8 cellular contexts compared by ENCODE assay signal in the genomic region with DNA sequence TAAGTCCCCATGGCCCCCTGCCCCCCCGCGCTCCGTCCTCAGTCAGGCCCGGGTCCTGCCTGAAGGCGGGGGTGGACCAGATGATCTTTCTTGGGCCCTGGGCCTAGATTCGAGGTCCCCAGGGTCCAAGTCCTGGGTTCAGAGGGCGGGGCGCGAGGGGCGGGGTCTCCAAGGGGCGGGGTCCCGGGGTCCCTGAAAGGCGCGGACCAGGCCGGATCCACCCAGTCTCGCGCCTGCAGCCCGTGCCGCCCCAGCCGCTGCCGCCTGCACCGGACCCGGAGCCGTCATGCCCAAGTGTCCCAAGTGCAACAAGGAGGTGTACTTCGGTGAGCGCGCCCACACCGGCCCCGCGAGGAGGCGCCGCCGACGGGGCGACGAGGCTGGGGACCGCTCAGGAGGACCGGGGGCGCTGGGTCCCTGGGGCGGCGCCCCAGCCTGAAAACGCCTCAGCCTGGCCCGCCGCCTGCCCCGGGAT.
DNase-seq lines count a peak whose midpoint lies in the region.

No MANE protein-coding gene starts in this region.

- peak overlapping the region in 4 of 5 donors; percentile 58 to 75 (median 66) for H3K9ac ChIP-seq in subcutaneous abdominal adipose tissue (ENCODE audit: low read length in 5 of 5)

- no peak overlapping the region for H3K27ac ChIP-seq in subcutaneous abdominal adipose tissue (ENCODE audit: low read depth, low read length)

- peaks cover 16 to 91% (median 81%) of the 10 kb centered on the region in 5 donors for H3K4me1 ChIP-seq in subcutaneous abdominal adipose tissue (ENCODE audit: control insufficient read depth in 5 of 5, insufficient read depth in 5 of 5, low read length in 5 of 5)

- H3K27me3 ChIP-seq in subcutaneous abdominal adipose tissue (ENCODE audit: control insufficient read depth in 5 of 5, insufficient read depth in 4 of 5, low read length in 5 of 5) = peaks cover 0 to 3% (median 0%) of the 10 kb centered on the region in 5 donors

- H3K36me3 ChIP-seq in subcutaneous abdominal adipose tissue (ENCODE audit: control insufficient read depth in 5 of 5, insufficient read depth in 5 of 5, low read length in 5 of 5) = peaks cover 0 to 3% (median 2%) of the 10 kb centered on the region in 5 donors

- peak overlapping the region in 4 of 5 donors; percentile 67 to 84 (median 77) for H3K4me3 ChIP-seq in subcutaneous abdominal adipose tissue (ENCODE audit: low read depth in 1 of 5, low read length in 5 of 5)

- no peaks in the 10 kb centered on the region for H3K9me3 ChIP-seq in subcutaneous abdominal adipose tissue (ENCODE audit: control insufficient read depth in 5 of 5, low read length in 5 of 5)

- DNase-seq in stimulated activated CD4-positive, alpha-beta T cell treated with anti-CD3 and anti-CD28 coated beads, Interleukin-15, amount 100 ng/mL, for 24 hours = peak; percentile 75
- no peak for DNase-seq in stimulated activated CD4-positive, alpha-beta T cell treated with anti-CD3 and anti-CD28 coated beads, Interleukin-1b, Interleukin-23, amount 100 ng/mL, for 48 hours
- DNase-seq in activated gamma-delta T cell (lab: John Stamatoyannopoulos, UW) (peak; percentile 58), left kidney (ENCODE audit: low read depth, low spot score) (peak; percentile 51), NCI-H2029 treated with DMSO at 0.1 percent for 48 hours (lab: John Stamatoyannopoulos, UW) (no peak), GF-D8 (lab: John Stamatoyannopoulos, UW) (no peak), pons (ENCODE audit: low spot score) (no peak)

Comparison
In these comparisons a context has a peak if more than half of its experiments do, and no peak if none do; other contexts are left out.
1. DNase-seq: peak in stimulated activated CD4-positive, alpha-beta T cell treated with anti-CD3 and anti-CD28 coated beads, Interleukin-15, amount 100 ng/mL, for 24 hours (single experiment), activated gamma-delta T cell (single experiment) and left kidney (single experiment); none in stimulated activated CD4-positive, alpha-beta T cell treated with anti-CD3 and anti-CD28 coated beads, Interleukin-1b, Interleukin-23, amount 100 ng/mL, for 48 hours (single experiment), NCI-H2029 treated with DMSO at 0.1 percent for 48 hours (single experiment), GF-D8 (single experiment) and pons (single experiment).